Comparison of ENCODE assay signal across 10 cellular contexts in genomic region chr4:182492456-182492855, GRCh38.
DNase-seq lines count a peak whose midpoint lies in the region; ATAC-seq and TF ChIP-seq lines count a peak whose summit lies in the region.
"Had no signal": no experiment of that assay in that cellular context is flagged by ENCODE, and none has a peak within 500 bp of the region (broad histone marks: within the 10 kb centered on the region; RNA-seq: fewer than 3 reads in every experiment).

No MANE protein-coding gene starts in this region.

- no peak overlapping the region for H3K4me3 Mint-ChIP-seq in T-helper 17 cell
- H3K4me3 Mint-ChIP-seq: central memory CD8-positive, alpha-beta T cell; T-helper 1 cell treated with Interleukin-12 subunit alpha and Interleukin-12 subunit beta and Interleukin-4 antibody, amounts not matched to agents 30 μg/mL and 1 μg/mL, for 36 hours had no signal

- H3K27me3 Mint-ChIP-seq in T-helper 17 cell = peaks cover 25% of the 10 kb centered on the region

- ATAC-seq in GM21515 (IDR thresholded peaks at IDR 0.05; ENCODE audit: unreplicated experiment) (peak; percentile 54), T-helper 17 cell (no peak)

- CTCF ChIA-PET in AG04449 (lab: Yijun Ruan, JAX) = interaction anchor here (1.0 to 1.5 kb wide), 2 partner anchors 10 to 15 kb away, joined by 3 read pairs; no protein-coding TSS in a partner anchor

- H3K4me1 Mint-ChIP-seq in T-helper 17 cell = peaks cover 5% of the 10 kb centered on the region
- H3K4me1 Mint-ChIP-seq: central memory CD8-positive, alpha-beta T cell had no signal

- H3K36me3 ChIP-seq in MG63 = no peaks in the 10 kb centered on the region

- no peak for TF ChIP-seq POLR2A in erythroblast (IDR thresholded peaks at IDR 0.05; ENCODE audit: low read length)

- TF ChIP-seq CTCF in AG04449 (IDR thresholded peaks at IDR 0.05; ENCODE audit: insufficient read depth, low read length, missing control alignments) (no peak), GM20000 (IDR thresholded peaks at IDR 0.05; ENCODE audit: extremely low read depth, missing control alignments) (no peak)

- no peaks in the 10 kb centered on the region for H3K9me3 ChIP-seq in MG63
- no peaks in the 10 kb centered on the region for H3K9me3 ChIP-seq in T-helper 17 cell (ENCODE audit: control insufficient read depth, low read length, poor library complexity, severe bottlenecking)

- H3K27ac Mint-ChIP-seq in T-helper 17 cell = no peak overlapping the region
- H3K27ac Mint-ChIP-seq: T-helper 1 cell treated with Interleukin-12 subunit alpha and Interleukin-12 subunit beta and Interleukin-4 antibody, amounts not matched to agents 30 μg/mL and 1 μg/mL, for 36 hours had no signal

- no peaks in the 10 kb centered on the region for H3K27me3 ChIP-seq in MG63

- DNase-seq in AG04449 (ENCODE audit: low read depth, low spot score) (peak; percentile 42), MG63 (no peak), fibroblast of peridontal ligament (ENCODE audit: extremely low read depth) (peak; percentile 88), GM20000 (ENCODE audit: low spot score) (no peak), T-helper 17 cell (no peak), erythroblast (lab: John Stamatoyannopoulos, UW) (no peak), inferior parietal cortex (ENCODE audit: extremely low spot score) (no peak)

- POLR2A ChIA-PET in AG04449 (lab: Yijun Ruan, JAX) = no interaction called here

- H3K36me3 Mint-ChIP-seq in T-helper 17 cell (ENCODE audit: low read depth) = peaks cover 4% of the 10 kb centered on the region

- H3K4me3 ChIP-seq in AG04449 (ENCODE audit: low read depth, low read length) = peak overlapping the region; percentile 34; the same call in 1 of the 2 replicates
- H3K4me3 ChIP-seq in MG63 = peak overlapping the region; percentile 11

Comparison
In these comparisons a context has a peak if more than half of its experiments do, and no peak if none do; other contexts are left out.
1. DNase-seq: peak in AG04449 (single experiment) and fibroblast of peridontal ligament (single experiment); none in MG63 (single experiment), GM20000 (single experiment), T-helper 17 cell (0 of 3), erythroblast (0 of 2) and inferior parietal cortex (single experiment).